ENCODE assay signal across 13 cellular contexts in the genomic region with DNA sequence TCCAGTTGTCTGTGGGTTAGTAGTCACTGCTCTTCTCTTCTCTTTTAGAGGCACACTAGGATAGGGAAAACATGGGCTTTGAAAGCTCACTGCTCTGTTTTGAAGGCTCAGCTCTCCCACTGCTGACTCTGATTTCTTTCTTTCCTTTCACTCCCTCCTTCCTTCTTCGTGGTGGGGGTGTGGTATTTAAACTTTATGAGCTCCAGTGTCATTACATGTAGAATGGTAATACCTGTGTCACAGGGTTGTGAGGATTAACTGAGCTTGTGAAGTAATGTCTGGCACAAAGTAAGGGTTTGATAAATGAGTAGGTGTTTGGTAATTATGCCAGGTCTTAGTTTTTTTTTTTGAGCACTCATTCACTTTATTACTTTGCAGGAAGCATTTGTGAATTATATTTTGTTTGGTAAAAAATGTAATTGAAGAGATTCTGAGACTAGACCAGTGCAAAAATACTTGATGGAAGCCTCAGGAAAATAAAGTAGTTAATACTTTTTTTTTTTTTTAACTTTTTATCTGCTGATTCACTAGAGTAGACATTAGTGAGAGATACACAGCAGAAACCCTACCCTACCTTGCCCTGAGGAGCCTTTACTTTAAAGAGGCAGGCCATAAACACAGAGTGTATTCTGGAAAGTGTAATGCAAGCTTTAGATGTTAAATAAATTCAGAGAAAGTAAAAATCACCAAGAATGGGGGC. TPM values are rescaled to one million over a fixed set of nuclear protein-coding genes. Genes with fewer than 3 reads are reported as not detected.
DNase-seq lines count a peak whose midpoint lies in the region; TF ChIP-seq lines count a peak whose summit lies in the region.
"Had no signal": no experiment of that assay in that cellular context is flagged by ENCODE, and none has a peak within 500 bp of the region (broad histone marks: within the 10 kb centered on the region; RNA-seq: fewer than 3 reads in every experiment).

No MANE protein-coding gene starts in this region.

- H3K27me3 Mint-ChIP-seq in neural progenitor cell (ENCODE audit: insufficient read depth, low read depth) = no peaks in the 10 kb centered on the region

- H3K36me3 ChIP-seq in HUES48 (ENCODE audit: control insufficient read depth, insufficient read depth, low read length) (no peaks in the 10 kb centered on the region), neural progenitor cell (no peaks in the 10 kb centered on the region)

- no peaks in the 10 kb centered on the region for H3K36me3 Mint-ChIP-seq in neural progenitor cell

- H3K4me1 Mint-ChIP-seq in neural progenitor cell = peaks cover 4% of the 10 kb centered on the region

- H3K4me3 ChIP-seq in HUES48 (ENCODE audit: low read depth, low read length) = no peak overlapping the region
- no peak overlapping the region for H3K4me3 ChIP-seq in neural progenitor cell

- H3K4me1 ChIP-seq in HUES48 (ENCODE audit: control insufficient read depth, insufficient read depth, low read length) (peaks cover 18% of the 10 kb centered on the region), neural progenitor cell (peaks cover 5% of the 10 kb centered on the region)

- no peaks in the 10 kb centered on the region for H3F3A ChIP-seq in neural progenitor cell (ENCODE audit: low read depth)

- TF ChIP-seq CTCF in neural progenitor cell (IDR thresholded peaks at IDR 0.05) = no peak

- H3K4me2 ChIP-seq in neural progenitor cell = no peak overlapping the region

- H3K27me3 ChIP-seq in HUES48 (ENCODE audit: control insufficient read depth, insufficient read depth, low read length) (no peaks in the 10 kb centered on the region), neural progenitor cell (no peaks in the 10 kb centered on the region)

- H3K4me3 Mint-ChIP-seq in neural progenitor cell = no peak overlapping the region
- H3K4me3 Mint-ChIP-seq: activated T-helper 1 cell treated with anti-CD3 and anti-CD28 coated beads, Interleukin-12 subunit alpha, Interleukin-12 subunit beta, Interleukin-2, Interleukin-4 antibody, amounts not matched to agents 30 ng/mL and 10 ng/mL and 1 ng/mL, durations not matched to agents 14 hours and 24 hours and 36 hours had no signal

- no peak overlapping the region for H3K9ac ChIP-seq in HUES48 (ENCODE audit: low read depth, low read length)
- no peak overlapping the region for H3K9ac ChIP-seq in neural progenitor cell

- peak; percentile 32 for DNase-seq in NCI-H82 (lab: John Stamatoyannopoulos, UW)
- DNase-seq in NCI-H82 treated with DMSO at 0.1 percent for 48 hours (lab: John Stamatoyannopoulos, UW; ENCODE audit: unreplicated experiment) = no peak
- peak; percentile 24 for DNase-seq in cerebellar cortex (ENCODE audit: low spot score)
- DNase-seq in neural progenitor cell (ENCODE audit: low spot score) = peak; percentile 4
- no peak for DNase-seq in midbrain (lab: John Stamatoyannopoulos, UW)
- no peak for DNase-seq in NCI-H446 (lab: John Stamatoyannopoulos, UW)
- no peak for DNase-seq in ureter (ENCODE audit: low spot score)
- DNase-seq: 8988T; activated CD4-positive, CD25-positive, alpha-beta regulatory T cell treated with anti-CD3 and anti-CD28 coated beads, Interleukin-2, amount 50 U/mL, for 72 hours; effector CD4-positive, alpha-beta T cell; MV-4-11 had no signal

- H3K79me2 ChIP-seq in neural progenitor cell (ENCODE audit: low read depth) = peaks cover 66% of the 10 kb centered on the region

- peaks cover 12% of the 10 kb centered on the region for H3K9me3 Mint-ChIP-seq in neural progenitor cell
- H3K9me3 Mint-ChIP-seq: activated T-helper 1 cell treated with anti-CD3 and anti-CD28 coated beads, Interleukin-12 subunit alpha, Interleukin-12 subunit beta, Interleukin-2, Interleukin-4 antibody, amounts not matched to agents 30 ng/mL and 10 ng/mL and 1 ng/mL, durations not matched to agents 14 hours and 24 hours and 36 hours had no signal

- H3K27ac ChIP-seq in HUES48 (ENCODE audit: low read depth, low read length) (peak overlapping the region; percentile 58), neural progenitor cell (no peak overlapping the region)

- no peak overlapping the region for H2AFZ ChIP-seq in neural progenitor cell (replicated peaks)

- peaks cover 3% of the 10 kb centered on the region for H4K20me1 ChIP-seq in neural progenitor cell (ENCODE audit: low read depth)

- H3K9me3 ChIP-seq in HUES48 (ENCODE audit: control insufficient read depth, insufficient read depth, low read length) (no peaks in the 10 kb centered on the region), neural progenitor cell (ENCODE audit: low read depth) (no peaks in the 10 kb centered on the region)

- H3K27ac Mint-ChIP-seq in neural progenitor cell = no peak overlapping the region
- H3K27ac Mint-ChIP-seq: activated T-helper 1 cell treated with anti-CD3 and anti-CD28 coated beads, Interleukin-12 subunit alpha, Interleukin-12 subunit beta, Interleukin-2, Interleukin-4 antibody, amounts not matched to agents 30 ng/mL and 10 ng/mL and 1 ng/mL, durations not matched to agents 14 hours and 24 hours and 36 hours had no signal

RNA-seq across cellular contexts. Expression of gene SMAP1, which starts 17.3 kb away (rescaled TPM):
- total RNA-seq in neural progenitor cell (ENCODE audit: low replicate concordance) = 32.7 and 36.5 TPM in 2 replicates
- 21.9 TPM for total RNA-seq in ureter

Comparison
In these comparisons a context has a peak if more than half of its experiments do, and no peak if none do; other contexts are left out.
1. DNase-seq: peak in NCI-H82 (single experiment), cerebellar cortex (single experiment) and neural progenitor cell (single experiment); none in NCI-H82 treated with DMSO at 0.1 percent for 48 hours (single experiment), midbrain (single experiment), NCI-H446 (0 of 2) and ureter (single experiment).